Comparison of ENCODE assay signal across 7 cellular contexts in genomic region chr10:125721035-125721434, GRCh38. TPM values are rescaled to one million over a fixed set of nuclear protein-coding genes. Genes with fewer than 3 reads are reported as not detected.
DNase-seq lines count a peak whose midpoint lies in the region; ATAC-seq, FAIRE-seq and TF ChIP-seq lines count a peak whose summit lies in the region.

No MANE protein-coding gene starts in this region.

- POLR2A ChIA-PET in Panc1 (lab: Charles Lee): no interaction called here

- intact Hi-C loops in Panc1 (cut with micrococcal nuclease; ENCODE audit: unreplicated experiment): no loop called here

- H3K4me1 Mint-ChIP-seq in nephron: peaks cover 8% of the 10 kb centered on the region

- no TSS peak for BruUV-seq in Panc1 (replicated peaks; lab: Mats Ljungman, UMichigan)

- no peak for FAIRE-seq in H54 (lab: Jason Lieb, UNC)

- H3K27me3 Mint-ChIP-seq in nephron (ENCODE audit: low read depth): no peaks in the 10 kb centered on the region

- H3K36me3 Mint-ChIP-seq in nephron (ENCODE audit: low read depth): peaks cover 47% of the 10 kb centered on the region

- H3K4me1 ChIP-seq in Panc1 (ENCODE audit: control insufficient read depth, insufficient read depth, low read length): peaks cover 16% of the 10 kb centered on the region; the same call in 1 of the 2 replicates

- H3K9me3 ChIP-seq in Panc1 (ENCODE audit: control insufficient read depth, insufficient read depth, low read depth, low read length): no peaks in the 10 kb centered on the region

- ATAC-seq in GM18868 (IDR thresholded peaks at IDR 0.05; ENCODE audit: unreplicated experiment) (peak; percentile 32), Panc1 (no peak)

- CTCF ChIA-PET in Panc1 (lab: Charles Lee): no interaction called here

- no peaks in the 10 kb centered on the region for H3K27me3 ChIP-seq in Panc1 (ENCODE audit: control insufficient read depth, insufficient read depth, low read length)

- H3K27ac Mint-ChIP-seq in nephron: no peak overlapping the region

- H3K4me3 Mint-ChIP-seq in nephron: peak overlapping the region; percentile 80 to 94 (median 82)

- H3K4me3 ChIP-seq in HFF-Myc (replicated peaks; ENCODE audit: low read depth, low read length) (peak overlapping the region; percentile 100), Panc1 (ENCODE audit: low read depth in 2 of 2, low read length in 2 of 2) (peak overlapping the region; percentile 98 to 100; a peak in 3 of 4 replicates)

- DNase-seq in HFF-Myc (ENCODE audit: extremely low read depth, low read depth) (no peak), Panc1 (ENCODE audit: low read depth, low spot score) (no peak), H54 (ENCODE audit: insufficient read length, low spot score) (no peak), HuH-7.5 (ENCODE audit: low spot score) (no peak), COLO829 (ENCODE audit: low spot score) (no peak)

- H3K27ac ChIP-seq in Panc1 (ENCODE audit: low read length): peak overlapping the region; percentile 96

- peaks cover 10% of the 10 kb centered on the region for H3K9me3 Mint-ChIP-seq in nephron

- in situ Hi-C loops in Panc1 (cut with HindIII; ENCODE audit: low pct_unique_long_range_greater_than_20kb, low sequenced_read_pairs): no loop called here

- H3K36me3 ChIP-seq in Panc1 (ENCODE audit: control insufficient read depth, insufficient read depth, low read length): peaks cover 55% of the 10 kb centered on the region

- no peak for TF ChIP-seq POLR2A in H54 (IDR thresholded peaks at IDR 0.05; ENCODE audit: low read depth, low read length)

- TF ChIP-seq CTCF in HFF-Myc (IDR thresholded peaks at IDR 0.05; ENCODE audit: low read depth, low read length, missing control alignments) (no peak), Panc1 (IDR thresholded peaks at IDR 0.05) (no peak), nephron (IDR thresholded peaks at IDR 0.05; ENCODE audit: unreplicated experiment in 3 of 3) (no peak)

RNA-seq across cellular contexts. Expression of gene EDRF1, which starts 1.5 kb away (rescaled TPM):
- total RNA-seq in Panc1 (2021; ENCODE audit: unreplicated experiment): 36.3 TPM
- 15.5 TPM for polyA plus RNA-seq in Panc1 (2012; ENCODE audit: insufficient read length)

RNA-seq across cellular contexts. Expression of gene TEX36, which starts 38.1 kb away (rescaled TPM):
- total RNA-seq in Panc1 (2021; ENCODE audit: unreplicated experiment): not detected
- polyA plus RNA-seq in Panc1 (2012; ENCODE audit: insufficient read length): not detected

RNA-seq across cellular contexts. Expression of gene MMP21, which starts 54.6 kb away (rescaled TPM):
- not detected for total RNA-seq in Panc1 (2021; ENCODE audit: unreplicated experiment)
- not detected for polyA plus RNA-seq in Panc1 (2012; ENCODE audit: insufficient read length)
